In the genomic region with DNA sequence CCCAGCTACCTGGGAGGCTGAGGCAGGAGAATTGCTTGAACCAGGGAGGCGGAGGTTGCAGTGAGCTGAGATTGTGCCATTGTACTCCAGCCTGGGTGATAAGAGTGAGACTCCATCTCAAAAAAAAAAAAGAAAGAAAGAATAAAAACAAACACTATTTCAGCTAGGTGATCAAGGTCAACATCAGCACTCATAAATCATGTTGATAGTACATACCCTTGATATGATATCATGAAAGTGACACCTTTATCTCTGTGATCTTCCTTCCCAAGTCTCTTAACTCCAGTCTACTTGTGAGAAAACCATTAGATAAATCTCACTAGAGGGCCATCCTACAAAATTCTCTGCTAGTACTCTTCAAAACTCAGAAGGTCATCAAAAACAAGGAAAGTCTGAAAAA, we compare ENCODE assay signal across 31 cellular contexts.
"Had no signal": no experiment of that assay in that cellular context is flagged by ENCODE, and none has a peak within 500 bp of the region (broad histone marks: within the 10 kb centered on the region; RNA-seq: fewer than 3 reads in every experiment).

No MANE protein-coding gene starts in this region.

- H3K9me3 ChIP-seq: adrenal gland, body of pancreas had no signal

- H3K27me3 ChIP-seq: adrenal gland, body of pancreas had no signal

- H3K9me3 Mint-ChIP-seq: activated B cell treated with CpG ODN at 0.5 μM for 24 hours; activated CD8-positive, alpha-beta T cell treated with anti-CD3 and anti-CD28 coated beads for 36 hours; activated naive CD4-positive, alpha-beta T cell treated with anti-CD3 and anti-CD28 coated beads for 36 hours; activated naive CD4-positive, alpha-beta T cell treated with anti-CD3 and anti-CD28 coated beads, Interleukin-2, amount 50 U/mL, for 24 hours; activated naive CD8-positive, alpha-beta T cell treated with anti-CD3 and anti-CD28 coated beads for 36 hours; activated naive CD8-positive, alpha-beta T cell treated with anti-CD3 and anti-CD28 coated beads, Interleukin-2, amount 50 U/mL, for 24 hours; activated T-cell treated with anti-CD3 and anti-CD28 coated beads, Interleukin-2, amount 50 U/mL, for 4 hours; activated T-helper 2 cell treated with anti-CD3 and anti-CD28 coated beads, Interferon-gamma antibody, Interleukin-2, Interleukin-4, amounts not matched to agents 10 μg/mL and 5 μg/mL and 100 μg/mL, durations not matched to agents 14 hours and 24 hours and 36 hours; T-helper 2 cell treated with Interferon-gamma antibody and Interleukin-4, amounts not matched to agents 5 μg/mL and 100 μg/mL, for 36 hours had no signal

- H3K27ac Mint-ChIP-seq: activated B cell treated with CpG ODN at 0.5 μM for 24 hours; activated CD8-positive, alpha-beta T cell treated with anti-CD3 and anti-CD28 coated beads for 36 hours; activated naive CD4-positive, alpha-beta T cell treated with anti-CD3 and anti-CD28 coated beads for 36 hours; activated naive CD4-positive, alpha-beta T cell treated with anti-CD3 and anti-CD28 coated beads, Interleukin-2, amount 50 U/mL, for 24 hours; activated naive CD8-positive, alpha-beta T cell treated with anti-CD3 and anti-CD28 coated beads for 36 hours; activated naive CD8-positive, alpha-beta T cell treated with anti-CD3 and anti-CD28 coated beads, Interleukin-2, amount 50 U/mL, for 24 hours; activated T-helper 2 cell treated with anti-CD3 and anti-CD28 coated beads, Interferon-gamma antibody, Interleukin-2, Interleukin-4, amounts not matched to agents 10 μg/mL and 5 μg/mL and 100 μg/mL, durations not matched to agents 14 hours and 24 hours and 36 hours; T-helper 2 cell treated with Interferon-gamma antibody and Interleukin-4, amounts not matched to agents 5 μg/mL and 100 μg/mL, for 36 hours had no signal

- DNase-seq: activated B cell treated with CpG ODN at 0.5 μM for 24 hours; activated CD4-positive, alpha-beta T cell treated with anti-CD3 and anti-CD28 coated beads for 48 hours; activated CD4-positive, alpha-beta T cell treated with anti-CD3 and anti-CD28 coated beads, Interleukin-2, amount 50 U/mL, for 1 hour; activated CD4-positive, alpha-beta T cell treated with anti-CD3 and anti-CD28 coated beads, Interleukin-2, amount 50 U/mL, for 48 hours; activated CD8-positive, alpha-beta memory T cell treated with anti-CD3 and anti-CD28 coated beads for 24 hours; activated CD8-positive, alpha-beta T cell treated with anti-CD3 and anti-CD28 coated beads for 36 hours; activated effector memory CD4-positive, alpha-beta T cell treated with anti-CD3 and anti-CD28 coated beads, Interleukin-2, amount 50 U/mL, for 16 hours; activated naive CD4-positive, alpha-beta T cell treated with anti-CD3 and anti-CD28 coated beads for 36 hours; activated naive CD8-positive, alpha-beta T cell treated with anti-CD3 and anti-CD28 coated beads for 36 hours; activated naive CD8-positive, alpha-beta T cell treated with anti-CD3 and anti-CD28 coated beads, Interleukin-2, amount 50 U/mL, for 24 hours; activated T-cell treated with anti-CD3 and anti-CD28 coated beads, Interleukin-2, amount 50 U/mL, for 4 hours; adrenal gland; amygdala; aorta; body of pancreas; caudate nucleus; effector CD8-positive, alpha-beta T cell; foreskin fibroblast; head of caudate nucleus; T-helper 17 cell; T1000; WERI-Rb-1 had no signal

- H3K27me3 Mint-ChIP-seq: activated CD8-positive, alpha-beta T cell treated with anti-CD3 and anti-CD28 coated beads for 36 hours; activated naive CD4-positive, alpha-beta T cell treated with anti-CD3 and anti-CD28 coated beads, Interleukin-2, amount 50 U/mL, for 24 hours; activated naive CD8-positive, alpha-beta T cell treated with anti-CD3 and anti-CD28 coated beads for 36 hours; activated naive CD8-positive, alpha-beta T cell treated with anti-CD3 and anti-CD28 coated beads, Interleukin-2, amount 50 U/mL, for 24 hours had no signal

- H3K4me1 ChIP-seq: adrenal gland, body of pancreas had no signal

- H3K4me1 Mint-ChIP-seq: activated naive CD4-positive, alpha-beta T cell treated with anti-CD3 and anti-CD28 coated beads, Interleukin-2, amount 50 U/mL, for 24 hours had no signal

- H3K4me3 Mint-ChIP-seq: activated B cell treated with CpG ODN at 0.5 μM for 24 hours; activated CD8-positive, alpha-beta T cell treated with anti-CD3 and anti-CD28 coated beads for 36 hours; activated naive CD4-positive, alpha-beta T cell treated with anti-CD3 and anti-CD28 coated beads for 36 hours; activated naive CD4-positive, alpha-beta T cell treated with anti-CD3 and anti-CD28 coated beads, Interleukin-2, amount 50 U/mL, for 24 hours; activated naive CD8-positive, alpha-beta T cell treated with anti-CD3 and anti-CD28 coated beads for 36 hours; activated naive CD8-positive, alpha-beta T cell treated with anti-CD3 and anti-CD28 coated beads, Interleukin-2, amount 50 U/mL, for 24 hours; activated T-cell treated with anti-CD3 and anti-CD28 coated beads, Interleukin-2, amount 50 U/mL, for 4 hours; T-helper 17 cell; T-helper 2 cell treated with Interferon-gamma antibody and Interleukin-4, amounts not matched to agents 5 μg/mL and 100 μg/mL, for 36 hours had no signal

- ATAC-seq: activated CD4-positive, CD25-positive, alpha-beta regulatory T cell treated with anti-CD3 and anti-CD28 coated beads, Interleukin-2, amount 50 U/mL, for 24 hours; activated CD8-positive, alpha-beta T cell treated with anti-CD3 and anti-CD28 coated beads for 36 hours; activated naive CD8-positive, alpha-beta T cell treated with anti-CD3 and anti-CD28 coated beads, Interleukin-2, amount 50 U/mL, for 24 hours; activated T-cell treated with anti-CD3 and anti-CD28 coated beads, Interleukin-2, amount 50 U/mL, for 4 hours; body of pancreas; esophagus mucosa; T-helper 17 cell had no signal

- H3K4me3 ChIP-seq: adrenal gland, body of pancreas had no signal

- H3K27ac ChIP-seq: adrenal gland, body of pancreas, WERI-Rb-1 had no signal

- H3K36me3 ChIP-seq: adrenal gland, WERI-Rb-1 had no signal

- H3K36me3 Mint-ChIP-seq: activated naive CD4-positive, alpha-beta T cell treated with anti-CD3 and anti-CD28 coated beads, Interleukin-2, amount 50 U/mL, for 24 hours; activated naive CD8-positive, alpha-beta T cell treated with anti-CD3 and anti-CD28 coated beads for 36 hours had no signal

- FAIRE-seq: colon, endometrium, endothelial cell of umbilical vein, frontal cortex had no signal
